In the genomic region with DNA sequence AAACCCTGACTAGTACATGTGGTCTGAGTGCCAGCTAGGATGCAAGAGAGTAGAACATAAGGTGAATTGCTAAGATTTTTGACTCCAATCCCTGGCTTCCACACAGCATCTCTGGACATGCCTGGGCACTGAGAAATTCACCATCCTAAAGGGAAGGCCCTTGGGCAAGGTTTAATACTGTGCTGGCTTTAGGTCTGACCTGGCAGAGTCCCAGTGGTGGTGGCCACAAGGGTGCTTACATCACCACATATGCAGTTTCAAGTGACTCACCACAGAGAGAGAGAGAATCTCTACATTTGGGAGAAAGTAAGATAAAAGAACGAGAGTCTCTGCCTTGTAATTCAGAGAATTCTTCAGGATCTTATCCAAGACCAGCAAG, we compare ENCODE assay signal across 14 cellular contexts.
DNase-seq lines count a peak whose midpoint lies in the region; ATAC-seq and TF ChIP-seq lines count a peak whose summit lies in the region.
"Had no signal": no experiment of that assay in that cellular context is flagged by ENCODE, and none has a peak within 500 bp of the region (broad histone marks: within the 10 kb centered on the region; RNA-seq: fewer than 3 reads in every experiment).

No MANE protein-coding gene starts in this region.

- ATAC-seq in GM19467 (IDR thresholded peaks at IDR 0.05; ENCODE audit: unreplicated experiment): no peak
- ATAC-seq: activated naive CD4-positive, alpha-beta T cell treated with anti-CD3 and anti-CD28 coated beads, Interleukin-2, amount 50 U/mL, for 72 hours; GM12878; left colon had no signal

- no peak for TF ChIP-seq CTCF in fibroblast of mammary gland (conservative IDR thresholded peaks at IDR 0.05; ENCODE audit: control insufficient read depth, insufficient read depth, low read depth, low read length)
- no peak for TF ChIP-seq CTCF in type B pancreatic cell (conservative IDR thresholded peaks at IDR 0.05)

- H3K4me3 ChIP-seq in fibroblast of mammary gland (ENCODE audit: control insufficient read depth, low read depth, low read length): no peak overlapping the region
- H3K4me3 ChIP-seq: GM12878, PC-9, testis had no signal

- H3K27me3 Mint-ChIP-seq in type B pancreatic cell: no peaks in the 10 kb centered on the region

- H3K36me3 Mint-ChIP-seq in type B pancreatic cell: no peaks in the 10 kb centered on the region
- H3K36me3 Mint-ChIP-seq: activated naive CD4-positive, alpha-beta T cell treated with anti-CD3 and anti-CD28 coated beads, Interleukin-2, amount 50 U/mL, for 72 hours had no signal

- DNase-seq in HPDE6-E6E7 (ENCODE audit: extremely low spot score) (peak; percentile 41), SKM-1 (lab: John Stamatoyannopoulos, UW; ENCODE audit: unreplicated experiment) (peak; percentile 53), fibroblast of mammary gland (ENCODE audit: low read depth) (peak; percentile 54), stromal cell of bone marrow (ENCODE audit: low read depth) (peak; percentile 43), type B pancreatic cell (ENCODE audit: extremely low spot score, unreplicated experiment) (no peak)
- DNase-seq in activated effector memory CD4-positive, alpha-beta T cell treated with Interleukin-2 at 50 U/mL for 16 hours: no peak
- DNase-seq: left colon, NCI-H2171, testis had no signal

- H3K4me1 Mint-ChIP-seq in type B pancreatic cell (ENCODE audit: unreplicated experiment): no peaks in the 10 kb centered on the region
- H3K4me1 Mint-ChIP-seq: nephron had no signal

- no peaks in the 10 kb centered on the region for H3K9me3 Mint-ChIP-seq in type B pancreatic cell

- H3K4me3 Mint-ChIP-seq in type B pancreatic cell: no peak overlapping the region
- H3K4me3 Mint-ChIP-seq: nephron had no signal

- no peak overlapping the region for H3K27ac Mint-ChIP-seq in type B pancreatic cell
- H3K27ac Mint-ChIP-seq: activated naive CD4-positive, alpha-beta T cell treated with anti-CD3 and anti-CD28 coated beads, Interleukin-2, amount 50 U/mL, for 72 hours; nephron had no signal

Comparison
In these comparisons a context has a peak if more than half of its experiments do, and no peak if none do; other contexts are left out.
1. DNase-seq: peak in HPDE6-E6E7 (single experiment), SKM-1 (single experiment), fibroblast of mammary gland (single experiment) and stromal cell of bone marrow (single experiment); none in activated effector memory CD4-positive, alpha-beta T cell treated with Interleukin-2 at 50 U/mL for 16 hours (single experiment) and type B pancreatic cell (single experiment).